17 cellular contexts compared by ENCODE assay signal in genomic region chr5:139413963-139414362, GRCh38. TPM values are rescaled to one million over a fixed set of nuclear protein-coding genes. Genes with fewer than 3 reads are reported as not detected.
DNase-seq lines count a peak whose midpoint lies in the region; ATAC-seq and TF ChIP-seq lines count a peak whose summit lies in the region.
"Had no signal": no experiment of that assay in that cellular context is flagged by ENCODE, and none has a peak within 500 bp of the region (broad histone marks: within the 10 kb centered on the region; RNA-seq: fewer than 3 reads in every experiment).

No MANE protein-coding gene starts in this region.

- H3K27me3 ChIP-seq in esophagus squamous epithelium (no peaks in the 10 kb centered on the region), uterus (no peaks in the 10 kb centered on the region)
- H3K27me3 ChIP-seq: left lung, neutrophil had no signal

- H3K4me1 Mint-ChIP-seq in CD14-positive monocyte: no peaks in the 10 kb centered on the region
- H3K4me1 Mint-ChIP-seq in naive thymus-derived CD8-positive, alpha-beta T cell: peaks cover 0 to 3% (median 2%) of the 10 kb centered on the region in 4 donors
- H3K4me1 Mint-ChIP-seq: CD8-positive, alpha-beta memory T cell had no signal

- no peak overlapping the region for H3K4me3 Mint-ChIP-seq in CD14-positive monocyte
- no peak overlapping the region for H3K4me3 Mint-ChIP-seq in naive thymus-derived CD8-positive, alpha-beta T cell
- H3K4me3 Mint-ChIP-seq: CD8-positive, alpha-beta memory T cell; IgD-negative memory B cell had no signal

- H3K9me3 Mint-ChIP-seq in CD14-positive monocyte: no peaks in the 10 kb centered on the region
- no peaks in the 10 kb centered on the region for H3K9me3 Mint-ChIP-seq in naive thymus-derived CD8-positive, alpha-beta T cell
- H3K9me3 Mint-ChIP-seq: CD8-positive, alpha-beta memory T cell; IgD-negative memory B cell had no signal

- TF ChIP-seq POLR2A in esophagus squamous epithelium (IDR thresholded peaks at IDR 0.05) (no peak), uterus (IDR thresholded peaks at IDR 0.05) (no peak)

- peaks cover 2 to 3% of the 10 kb centered on the region in 2 donors for H3K36me3 Mint-ChIP-seq in CD14-positive monocyte
- H3K36me3 Mint-ChIP-seq in naive thymus-derived CD8-positive, alpha-beta T cell: peaks cover 0 to 15% (median 10%) of the 10 kb centered on the region in 3 donors
- H3K36me3 Mint-ChIP-seq: IgD-negative memory B cell had no signal

- no peak overlapping the region for H3K4me3 ChIP-seq in esophagus squamous epithelium
- H3K4me3 ChIP-seq in uterus: no peak overlapping the region
- H3K4me3 ChIP-seq: left lung had no signal

- TF ChIP-seq CTCF in esophagus squamous epithelium (IDR thresholded peaks at IDR 0.05) (no peak), uterus (IDR thresholded peaks at IDR 0.05) (no peak), CD14-positive monocyte (IDR thresholded peaks at IDR 0.05) (no peak)

- ATAC-seq in naive thymus-derived CD8-positive, alpha-beta T cell: no peak
- ATAC-seq in GM18861 (IDR thresholded peaks at IDR 0.05; ENCODE audit: unreplicated experiment): no peak
- ATAC-seq: left lung had no signal

- H3K27ac Mint-ChIP-seq in CD14-positive monocyte: no peak overlapping the region
- no peak overlapping the region for H3K27ac Mint-ChIP-seq in naive thymus-derived CD8-positive, alpha-beta T cell
- H3K27ac Mint-ChIP-seq: IgD-negative memory B cell had no signal

- peaks cover 18 to 57% (median 46%) of the 10 kb centered on the region in 3 donors for H3K4me1 ChIP-seq in esophagus squamous epithelium
- H3K4me1 ChIP-seq in uterus: peaks cover 7 to 8% of the 10 kb centered on the region in 2 donors

- DNase-seq in stimulated activated CD4-positive, alpha-beta T cell treated with anti-CD3 and anti-CD28 coated beads, Interleukin-15, amount 100 ng/mL, for 24 hours: peak; percentile 52
- DNase-seq in stimulated activated CD4-positive, alpha-beta T cell treated with anti-CD3 and anti-CD28 coated beads, Interleukin-4, amount 100 ng/mL, for 1 hour: no peak
- DNase-seq in RPMI8226 (peak; percentile 49), esophagus squamous epithelium (lab: John Stamatoyannopoulos, UW) (no peak), uterus (no peak), CD14-positive monocyte (ENCODE audit: low spot score) (no peak)
- no peak for DNase-seq in naive thymus-derived CD8-positive, alpha-beta T cell
- DNase-seq: CD8-positive, alpha-beta memory T cell; effector memory CD4-positive, alpha-beta T cell; HCEC 1CT; left lung; NCI-H146; NCI-H748 treated with DMSO at 0.1 percent for 48 hours had no signal

- H3K27ac ChIP-seq in esophagus squamous epithelium (peak overlapping the region; percentile 12 to 85 (median 76)), uterus (peak overlapping the region; percentile 31 to 57)
- H3K27ac ChIP-seq: left lung, neutrophil, VCaP had no signal

- H3K9me3 ChIP-seq in esophagus squamous epithelium: no peaks in the 10 kb centered on the region
- H3K9me3 ChIP-seq in uterus: no peaks in the 10 kb centered on the region
- H3K9me3 ChIP-seq: left lung, neutrophil had no signal

- no peaks in the 10 kb centered on the region for H3K27me3 Mint-ChIP-seq in CD14-positive monocyte (ENCODE audit: low read depth in 3 of 3)
- no peaks in the 10 kb centered on the region for H3K27me3 Mint-ChIP-seq in naive thymus-derived CD8-positive, alpha-beta T cell
- H3K27me3 Mint-ChIP-seq: IgD-negative memory B cell had no signal

- intact Hi-C loops in esophagus squamous epithelium (cut with DNase I): no loop called here
- intact Hi-C loops in uterus (cut with DNase I; ENCODE audit: low total_unique reads): no loop called here
- intact Hi-C loops in CD14-positive monocyte (cut with micrococcal nuclease): no loop called here

- POLR2A ChIA-PET in naive thymus-derived CD8-positive, alpha-beta T cell (lab: Charles Lee): interaction anchor here (1.0 kb wide), 1 partner anchor 224 kb away, joined by 3 read pairs; no protein-coding TSS in a partner anchor

- WGBS in esophagus squamous epithelium, 2 donors: 38 to 52% methylated on average over 6 of the region's 6 CpGs

- H3K36me3 ChIP-seq in esophagus squamous epithelium (peaks cover 0 to 2% (median 0%) of the 10 kb centered on the region in 3 donors), uterus (no peaks in the 10 kb centered on the region)
- H3K36me3 ChIP-seq: left lung, neutrophil had no signal

RNA-seq across cellular contexts. Expression of gene SPATA24, which starts 10.1 kb away (rescaled TPM):
- total RNA-seq in esophagus squamous epithelium (1 to 10 TPM; 1.5 to 5.9 (median 5.5) TPM), uterus (1 to 10 TPM in 2 of 4 donors, not detected in 2; 2.4 to 3.4 TPM)
- polyA plus RNA-seq in CD14-positive monocyte: 1 to 10 TPM; 3.2 to 3.5 TPM
- total RNA-seq in naive thymus-derived CD8-positive, alpha-beta T cell: 1 to 10 TPM; 4.4 to 4.6 TPM
- polyA plus RNA-seq in naive thymus-derived CD8-positive, alpha-beta T cell: 1 to 10 TPM; 2.9 to 8.7 (median 4.3) TPM

RNA-seq across cellular contexts. Expression of gene PROB1, which starts 19.1 kb away (rescaled TPM):
- 1 to 10 TPM in 3 of 4 donors, under 1 TPM in 1; 0.95 to 1.8 (median 1.0) TPM for total RNA-seq in esophagus squamous epithelium
- total RNA-seq in uterus: 1 to 10 TPM in 3 of 4 donors, not detected in 1; 1.5 to 8.3 (median 1.7) TPM
- under 1 TPM in 1 of 2 donors, not detected in 1; 0.11 TPM for polyA plus RNA-seq in CD14-positive monocyte
- under 1 TPM; 0.75 to 0.88 TPM for total RNA-seq in naive thymus-derived CD8-positive, alpha-beta T cell
- polyA plus RNA-seq in naive thymus-derived CD8-positive, alpha-beta T cell: under 1 TPM; 0.03 to 0.32 (median 0.11) TPM

RNA-seq across cellular contexts. Expression of gene MZB1, which starts 24.2 kb away (rescaled TPM):
- 10 to 100 TPM in 1 of 4 donors, 1 to 10 TPM in 1, under 1 TPM in 2; 0.49 to 11.0 (median 2.0) TPM for total RNA-seq in esophagus squamous epithelium
- 1 to 10 TPM in 2 of 4 donors, not detected in 2; 1.3 to 5.6 TPM for total RNA-seq in uterus
- polyA plus RNA-seq in CD14-positive monocyte: under 1 TPM in 1 of 2 donors, not detected in 1; 0.30 TPM
- total RNA-seq in naive thymus-derived CD8-positive, alpha-beta T cell: 1 to 10 TPM; 2.2 to 2.5 TPM
- under 1 TPM in 2 of 3 donors, not detected in 1; 0.37 to 0.84 TPM for polyA plus RNA-seq in naive thymus-derived CD8-positive, alpha-beta T cell

RNA-seq across cellular contexts. Expression of gene DNAJC18, which starts 25.4 kb away (rescaled TPM):
- 1 to 10 TPM in 3 of 4 donors, under 1 TPM in 1; 0.53 to 6.9 (median 3.9) TPM for total RNA-seq in esophagus squamous epithelium
- total RNA-seq in uterus: 10 to 100 TPM in 2 of 4 donors, 1 to 10 TPM in 2; 3.1 to 21.6 (median 12.6) TPM
- 1 to 10 TPM; 2.2 to 2.6 TPM for polyA plus RNA-seq in CD14-positive monocyte
- total RNA-seq in naive thymus-derived CD8-positive, alpha-beta T cell: 1 to 10 TPM; 3.8 to 5.5 TPM
- polyA plus RNA-seq in naive thymus-derived CD8-positive, alpha-beta T cell: 1 to 10 TPM; 2.8 to 9.1 (median 5.1) TPM

RNA-seq across cellular contexts. Expression of gene SLC23A1, which starts 30.9 kb away (rescaled TPM):
- total RNA-seq in esophagus squamous epithelium (1 to 10 TPM in 1 of 4 donors, not detected in 3; 6.4 TPM), uterus (1 to 10 TPM in 2 of 4 donors, under 1 TPM in 1, not detected in 1; 0.30 to 5.5 (median 1.0) TPM)
- polyA plus RNA-seq in CD14-positive monocyte: not detected
- under 1 TPM in 1 of 2 experiments, not detected in 1; 0.34 TPM for total RNA-seq in naive thymus-derived CD8-positive, alpha-beta T cell
- under 1 TPM in 1 of 3 donors, not detected in 2; 0.15 TPM for polyA plus RNA-seq in naive thymus-derived CD8-positive, alpha-beta T cell
- polyA plus RNA-seq: CD8-positive, alpha-beta memory T cell; IgD-negative memory B cell had no signal

Comparison
In these comparisons a context has a peak if more than half of its experiments do, and no peak if none do; other contexts are left out.
1. DNase-seq: peak in stimulated activated CD4-positive, alpha-beta T cell treated with anti-CD3 and anti-CD28 coated beads, Interleukin-15, amount 100 ng/mL, for 24 hours (single experiment) and RPMI8226 (single experiment); none in stimulated activated CD4-positive, alpha-beta T cell treated with anti-CD3 and anti-CD28 coated beads, Interleukin-4, amount 100 ng/mL, for 1 hour (single experiment), esophagus squamous epithelium (single experiment), uterus (0 of 2), CD14-positive monocyte (single experiment) and naive thymus-derived CD8-positive, alpha-beta T cell (0 of 10).